Comparison of ENCODE assay signal across 11 cellular contexts in genomic region chr16:11310634-11310977, GRCh38. TPM values are rescaled to one million over a fixed set of nuclear protein-coding genes. Genes with fewer than 3 reads are reported as not detected.
DNase-seq lines count a peak whose midpoint lies in the region; ATAC-seq and TF ChIP-seq lines count a peak whose summit lies in the region.
"Had no signal": no experiment of that assay in that cellular context is flagged by ENCODE, and none has a peak within 500 bp of the region (broad histone marks: within the 10 kb centered on the region; RNA-seq: fewer than 3 reads in every experiment).

No MANE protein-coding gene starts in this region.

- TF ChIP-seq CTCF in DND-41 (IDR thresholded peaks at IDR 0.05; ENCODE audit: borderline replicate concordance, extremely low read depth, low read length, poor library complexity, severe bottlenecking) (no peak), hepatocyte (IDR thresholded peaks at IDR 0.05; ENCODE audit: poor library complexity) (no peak), GM20000 (IDR thresholded peaks at IDR 0.05; ENCODE audit: extremely low read depth, missing control alignments) (no peak)

- H3K4me1 ChIP-seq in DND-41 (ENCODE audit: insufficient read depth, low read length) (peaks cover 46% of the 10 kb centered on the region), Karpas-422 (ENCODE audit: low read length) (peaks cover 28% of the 10 kb centered on the region), hepatocyte (ENCODE audit: insufficient read depth) (peaks cover 29% of the 10 kb centered on the region)

- H2AFZ ChIP-seq in DND-41 (ENCODE audit: low read depth, low read length) (no peak overlapping the region), Karpas-422 (ENCODE audit: low read length) (no peak overlapping the region), hepatocyte (no peak overlapping the region)

- 97% methylated on average over 3 of the region's 3 CpGs for WGBS in hepatocyte (ENCODE audit: low lambda C conversion rate, missing lambda C conversion rate)

- H3K79me2 ChIP-seq in DND-41 (ENCODE audit: insufficient read depth, low read length) (no peaks in the 10 kb centered on the region), Karpas-422 (ENCODE audit: low read length) (no peaks in the 10 kb centered on the region), hepatocyte (no peaks in the 10 kb centered on the region)

- H3K36me3 ChIP-seq in DND-41 (ENCODE audit: insufficient read depth, low read length) (no peaks in the 10 kb centered on the region), Karpas-422 (ENCODE audit: insufficient read depth, low read length) (no peaks in the 10 kb centered on the region), hepatocyte (replicated peaks; ENCODE audit: insufficient read depth, low read depth) (no peaks in the 10 kb centered on the region)
- H3K36me3 ChIP-seq: left lung had no signal

- H4K20me1 ChIP-seq in DND-41 (ENCODE audit: insufficient read depth, low read length), result no peaks in the 10 kb centered on the region
- H4K20me1 ChIP-seq in Karpas-422 (ENCODE audit: insufficient read depth, low read depth, low read length), result no peaks in the 10 kb centered on the region
- H4K20me1 ChIP-seq in hepatocyte (ENCODE audit: insufficient read depth, poor library complexity, severe bottlenecking), result no peaks in the 10 kb centered on the region

- no peak overlapping the region for H3K4me2 ChIP-seq in DND-41 (ENCODE audit: insufficient read depth, low read length)
- peak overlapping the region; percentile 57 for H3K4me2 ChIP-seq in Karpas-422 (ENCODE audit: low read depth, low read length, poor library complexity, severe bottlenecking)
- H3K4me2 ChIP-seq in hepatocyte, result no peak overlapping the region

- H3K27ac ChIP-seq in DND-41 (ENCODE audit: low read length) (peak overlapping the region; percentile 44; the same call in 1 of the 2 replicates), Karpas-422 (ENCODE audit: low read length) (no peak overlapping the region), hepatocyte (peak overlapping the region; percentile 34)
- H3K27ac ChIP-seq: body of pancreas had no signal

- no peak overlapping the region for H3K9ac ChIP-seq in DND-41 (ENCODE audit: low read depth, low read length)
- H3K9ac ChIP-seq in Karpas-422 (ENCODE audit: low read length), result no peak overlapping the region

- DNase-seq in DND-41, result no peak
- no peak for DNase-seq in Karpas-422
- no peak for DNase-seq in hepatocyte (ENCODE audit: low spot score)
- DNase-seq in SK-N-DZ (ENCODE audit: low spot score), result no peak
- no peak for DNase-seq in GM20000 (ENCODE audit: low spot score)
- DNase-seq: activated CD8-positive, alpha-beta memory T cell treated with anti-CD3 and anti-CD28 coated beads, Interleukin-2, amount 50 U/mL, for 4 hours; body of pancreas; COR-L47; endodermal cell; left lung had no signal

- H3K9me2 ChIP-seq in Karpas-422 (replicated peaks; ENCODE audit: insufficient read depth, low read length), result no peaks in the 10 kb centered on the region
- no peaks in the 10 kb centered on the region for H3K9me2 ChIP-seq in hepatocyte (replicated peaks; ENCODE audit: insufficient read depth)

- ATAC-seq in DND-41 (ENCODE audit: insufficient read depth, low read depth) (no peak), SK-N-SH treated with all-trans-retinoic acid at 6 μM for 48 hours (no peak)
- ATAC-seq: body of pancreas, left lung had no signal

- H3K4me3 ChIP-seq in DND-41 (ENCODE audit: low read depth in 1 of 2, low read length in 2 of 2) (no peak overlapping the region), Karpas-422 (ENCODE audit: low read length) (0 out of 2 replicates have a peak overlapping the region, but pooled peaks have one; percentile 7), hepatocyte (no peak overlapping the region)
- H3K4me3 ChIP-seq: body of pancreas, left lung had no signal

- H3K27me3 ChIP-seq in DND-41 (ENCODE audit: insufficient read depth, low read length, poor library complexity), result no peaks in the 10 kb centered on the region
- peaks cover 2% of the 10 kb centered on the region; the same call in 1 of the 2 replicates for H3K27me3 ChIP-seq in Karpas-422 (ENCODE audit: low read length)
- no peaks in the 10 kb centered on the region for H3K27me3 ChIP-seq in hepatocyte
- H3K27me3 ChIP-seq: body of pancreas, left lung had no signal

- H3K9me3 ChIP-seq in DND-41 (ENCODE audit: insufficient read depth, low read length, severe bottlenecking), result no peaks in the 10 kb centered on the region
- H3K9me3 ChIP-seq in Karpas-422 (ENCODE audit: low read length), result no peaks in the 10 kb centered on the region
- H3K9me3 ChIP-seq in hepatocyte (ENCODE audit: low read depth), result no peaks in the 10 kb centered on the region
- H3K9me3 ChIP-seq: body of pancreas, left lung had no signal

TF ChIP-seq in SK-N-SH treated with all-trans-retinoic acid at 6 μM for 48 hours, 23 proteins besides CTCF, POLR2A, EP300 and RAD21 (continues in another document):
- no peak for TF ChIP-seq SNAI2 (CRISPR knock-in tag; IDR thresholded peaks at IDR 0.05)
- TF ChIP-seq ARNTL (CRISPR knock-in tag; IDR thresholded peaks at IDR 0.05; ENCODE audit: borderline replicate concordance, low read depth), result no peak
- no peak for TF ChIP-seq CREB5 (CRISPR knock-in tag; IDR thresholded peaks at IDR 0.05; ENCODE audit: low read depth)
- TF ChIP-seq ESRRG (CRISPR knock-in tag; IDR thresholded peaks at IDR 0.05), result no peak
- no peak for TF ChIP-seq ZNF70 (CRISPR knock-in tag; IDR thresholded peaks at IDR 0.05)
- TF ChIP-seq OSR1 (CRISPR knock-in tag; IDR thresholded peaks at IDR 0.05), result no peak
- TF ChIP-seq PPARA (CRISPR knock-in tag; IDR thresholded peaks at IDR 0.05; ENCODE audit: borderline replicate concordance), result no peak
- no peak for TF ChIP-seq ISL1 (CRISPR knock-in tag; IDR thresholded peaks at IDR 0.05)
- TF ChIP-seq ZNF8 (CRISPR knock-in tag; IDR thresholded peaks at IDR 0.05), result no peak
- TF ChIP-seq TOX (CRISPR knock-in tag; IDR thresholded peaks at IDR 0.05; ENCODE audit: borderline replicate concordance), result no peak
- TF ChIP-seq ZNF565 (CRISPR knock-in tag; conservative IDR thresholded peaks at IDR 0.05; ENCODE audit: low read depth), result no peak
- TF ChIP-seq PATZ1 (CRISPR knock-in tag; IDR thresholded peaks at IDR 0.05; ENCODE audit: borderline replicate concordance), result no peak
- no peak for TF ChIP-seq BACH2 (CRISPR knock-in tag; IDR thresholded peaks at IDR 0.05; ENCODE audit: borderline replicate concordance)

RNA-seq across cellular contexts. Expression of gene PRM1, which starts 29.5 kb away (rescaled TPM):
- not detected in 2 replicates for total RNA-seq in Karpas-422 (2014; rRNA removed; shearing (Covaris generic); ENCODE audit: low replicate concordance)
- not detected in 2 replicates for total RNA-seq in hepatocyte
- not detected in 2 replicates for polyA plus RNA-seq in hepatocyte
- polyA plus RNA-seq in SK-N-DZ (2014; cell fraction: cytosol; rRNA removed), result not detected in 2 replicates
- polyA plus RNA-seq in SK-N-DZ (2014; cell fraction: nucleus; rRNA removed), result not detected in 2 replicates
- total RNA-seq: body of pancreas, endodermal cell, left lung had no signal

RNA-seq across cellular contexts. Expression of gene PRM2, which starts 34.3 kb away (rescaled TPM):
- not detected in 2 replicates for total RNA-seq in Karpas-422 (2014; rRNA removed; shearing (Covaris generic); ENCODE audit: low replicate concordance)
- not detected in 2 replicates for total RNA-seq in hepatocyte
- polyA plus RNA-seq in hepatocyte, result not detected in 2 replicates
- not detected in 2 replicates for polyA plus RNA-seq in SK-N-DZ (2014; cell fraction: cytosol; rRNA removed)
- not detected in 2 replicates for polyA plus RNA-seq in SK-N-DZ (2014; cell fraction: nucleus; rRNA removed)
- total RNA-seq: body of pancreas, endodermal cell, left lung had no signal

RNA-seq across cellular contexts. Expression of gene RMI2, which starts 34.7 kb away (rescaled TPM):
- 19.4 and 45.2 TPM in 2 replicates for total RNA-seq in Karpas-422 (2014; rRNA removed; shearing (Covaris generic); ENCODE audit: low replicate concordance)
- 6.7 and 9.8 TPM in 2 replicates for total RNA-seq in hepatocyte
- 11.4 and 16.1 TPM in 2 replicates for polyA plus RNA-seq in hepatocyte
- 73.7 and 89.4 TPM in 2 replicates for polyA plus RNA-seq in SK-N-DZ (2014; cell fraction: cytosol; rRNA removed)
- 36.9 and 47.1 TPM in 2 replicates for polyA plus RNA-seq in SK-N-DZ (2014; cell fraction: nucleus; rRNA removed)

RNA-seq across cellular contexts. Expression of gene PRM3, which starts 37.2 kb away (rescaled TPM):
- not detected in 2 replicates for total RNA-seq in Karpas-422 (2014; rRNA removed; shearing (Covaris generic); ENCODE audit: low replicate concordance)
- total RNA-seq in hepatocyte, result not detected in 2 replicates
- not detected in 2 replicates for polyA plus RNA-seq in hepatocyte
- not detected in 2 replicates for polyA plus RNA-seq in SK-N-DZ (2014; cell fraction: cytosol; rRNA removed)
- not detected in 2 replicates for polyA plus RNA-seq in SK-N-DZ (2014; cell fraction: nucleus; rRNA removed)
- total RNA-seq: body of pancreas, endodermal cell, left lung had no signal

RNA-seq across cellular contexts. Expression of gene TNP2, which starts 41.5 kb away (rescaled TPM):
- total RNA-seq in Karpas-422 (2014; rRNA removed; shearing (Covaris generic); ENCODE audit: low replicate concordance), result not detected in 2 replicates
- total RNA-seq in hepatocyte, result not detected in 2 replicates
- polyA plus RNA-seq in hepatocyte, result not detected in 2 replicates
- polyA plus RNA-seq in SK-N-DZ (2014; cell fraction: cytosol; rRNA removed), result not detected in 2 replicates
- polyA plus RNA-seq in SK-N-DZ (2014; cell fraction: nucleus; rRNA removed), result not detected in 2 replicates
- total RNA-seq: body of pancreas, endodermal cell, left lung had no signal
